ENCODE assay signal across 19 cellular contexts in the genomic region with DNA sequence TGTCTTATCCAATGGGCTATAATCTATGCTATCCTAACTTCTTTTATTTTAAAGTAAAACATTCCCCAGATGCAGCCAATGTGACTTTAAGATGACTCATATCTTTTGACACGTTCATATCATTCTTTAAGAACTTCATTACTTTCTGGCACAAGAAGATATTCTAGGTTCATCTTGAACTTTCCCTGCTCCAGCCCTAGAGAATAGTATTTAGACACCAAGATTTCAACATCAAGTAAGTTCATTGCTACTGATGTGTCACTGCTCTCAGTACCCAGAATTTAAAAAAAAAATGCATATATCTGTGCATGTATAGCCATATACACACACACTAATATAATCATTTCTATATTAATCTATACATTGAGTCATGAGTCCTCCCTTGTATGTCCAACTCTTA.
DNase-seq lines count a peak whose midpoint lies in the region; ATAC-seq lines count a peak whose summit lies in the region.
"Had no signal": no experiment of that assay in that cellular context is flagged by ENCODE, and none has a peak within 500 bp of the region (broad histone marks: within the 10 kb centered on the region; RNA-seq: fewer than 3 reads in every experiment).

No MANE protein-coding gene starts in this region.

- intact Hi-C loops in sciatic nerve (cut with DNase I) = no loop called here

- DNase-seq in AG20443 (ENCODE audit: low spot score) (peak; percentile 60), RKO (ENCODE audit: low spot score) (peak; percentile 2), fibroblast of peridontal ligament (ENCODE audit: extremely low read depth) (peak; percentile 89), sciatic nerve (ENCODE audit: low spot score) (no peak), T-helper 2 cell (no peak), NCI-H1417 (lab: John Stamatoyannopoulos, UW) (no peak)
- DNase-seq: activated CD8-positive, alpha-beta T cell treated with anti-CD3 and anti-CD28 coated beads for 36 hours; activated T-cell treated with anti-CD3 and anti-CD28 coated beads, Interleukin-2, amount 50 U/mL, for 48 hours; dorsolateral prefrontal cortex; esophagus squamous epithelium; NCI-H146; NCI-H2227 treated with DMSO at 0.1 percent for 48 hours; NK-92 treated with Interleukin-12 subunit alpha and Interleukin-12 subunit beta, amount 100 ng/mL, for 24 hours; nucleus accumbens; sigmoid colon; substantia nigra had no signal

- ATAC-seq in sciatic nerve (peak; percentile 71), GM18870 (IDR thresholded peaks at IDR 0.05; ENCODE audit: unreplicated experiment) (no peak), GM18517 (IDR thresholded peaks at IDR 0.05; ENCODE audit: unreplicated experiment) (no peak)
- ATAC-seq: activated CD8-positive, alpha-beta T cell treated with anti-CD3 and anti-CD28 coated beads for 36 hours; activated naive CD4-positive, alpha-beta T cell treated with anti-CD3 and anti-CD28 coated beads, Interleukin-2, amount 50 U/mL, for 72 hours had no signal

Comparison
In these comparisons a context has a peak if more than half of its experiments do, and no peak if none do; other contexts are left out.
1. DNase-seq: peak in AG20443 (single experiment), RKO (single experiment) and fibroblast of peridontal ligament (single experiment); none in sciatic nerve (single experiment), T-helper 2 cell (0 of 5) and NCI-H1417 (0 of 3).